26 cellular contexts compared by ENCODE assay signal in the genomic region with DNA sequence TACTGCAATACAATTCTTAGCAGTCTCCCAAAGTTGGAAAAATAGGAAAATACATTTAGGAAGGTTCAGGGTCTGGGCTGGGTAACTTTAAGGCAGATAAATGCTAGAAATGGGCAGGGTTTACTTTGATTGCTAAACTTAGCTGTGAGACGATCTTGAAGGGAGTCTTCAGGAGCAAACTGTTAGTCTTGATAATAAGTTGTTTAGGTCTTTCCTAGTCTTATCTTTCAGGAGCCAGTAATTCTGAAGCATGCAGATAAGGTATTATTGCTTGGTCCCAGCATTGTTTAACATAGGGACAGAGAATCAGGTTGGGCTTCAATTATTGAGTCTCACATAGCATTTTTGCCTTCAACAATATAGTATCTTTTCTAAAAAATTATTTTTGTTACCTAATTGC.
"Had no signal": no experiment of that assay in that cellular context is flagged by ENCODE, and none has a peak within 500 bp of the region (broad histone marks: within the 10 kb centered on the region; RNA-seq: fewer than 3 reads in every experiment).

No MANE protein-coding gene starts in this region.

- H3K9me3 ChIP-seq: esophagus squamous epithelium, ovary, psoas muscle, sigmoid colon, testis, tibial artery had no signal

- H3K4me1 Mint-ChIP-seq: immature natural killer cell; memory B cell; naive thymus-derived CD8-positive, alpha-beta T cell; stimulated activated memory B cell treated with anti-CD40 and anti-IgM and Interleukin-4, amounts not matched to agents 10 μg/mL and 1 μg/mL and 100 μg/mL, for 72 hours had no signal

- H3K4me1 ChIP-seq: esophagus squamous epithelium, heart right ventricle, psoas muscle, sigmoid colon, testis, tibial artery had no signal

- H3K4me3 ChIP-seq: dorsolateral prefrontal cortex, esophagus squamous epithelium, heart right ventricle, lung, ovary, psoas muscle, sigmoid colon, testis, tibial artery had no signal

- H3K27ac ChIP-seq: dorsolateral prefrontal cortex, esophagus squamous epithelium, heart right ventricle, ovary, psoas muscle, sigmoid colon, testis, tibial artery had no signal

- H3K27me3 Mint-ChIP-seq: stimulated activated memory B cell treated with anti-CD40 and anti-IgM and Interleukin-4, amounts not matched to agents 10 μg/mL and 1 μg/mL and 100 μg/mL, for 72 hours; type B pancreatic cell had no signal

- H3K27me3 ChIP-seq: esophagus squamous epithelium, ovary, sigmoid colon, testis, tibial artery had no signal

- H3K27ac Mint-ChIP-seq: immature natural killer cell; memory B cell; naive thymus-derived CD8-positive, alpha-beta T cell; stimulated activated memory B cell treated with anti-CD40 and anti-IgM and Interleukin-4, amounts not matched to agents 10 μg/mL and 1 μg/mL and 100 μg/mL, for 72 hours; type B pancreatic cell had no signal

- H3K36me3 Mint-ChIP-seq: immature natural killer cell; memory B cell; naive thymus-derived CD8-positive, alpha-beta T cell; stimulated activated memory B cell treated with anti-CD40 and anti-IgM and Interleukin-4, amounts not matched to agents 10 μg/mL and 1 μg/mL and 100 μg/mL, for 72 hours; type B pancreatic cell had no signal

- H3K36me3 ChIP-seq: esophagus squamous epithelium, heart right ventricle, ovary, sigmoid colon, tibial artery had no signal

- DNase-seq: dorsolateral prefrontal cortex; effector CD4-positive, alpha-beta T cell; esophagus squamous epithelium; foreskin melanocyte; glutamatergic neuron; heart right ventricle; hypothalamus; immature natural killer cell; naive thymus-derived CD8-positive, alpha-beta T cell; nephron progenitor cell; occipital lobe; ovary; posterior cingulate gyrus; psoas muscle; right cardiac atrium; sigmoid colon; stimulated activated CD4-positive, alpha-beta T cell treated with anti-CD3 and anti-CD28 coated beads, Interleukin-2, amount 100 ng/mL, for 24 hours; stimulated activated CD4-positive, alpha-beta T cell treated with anti-CD3 and anti-CD28 coated beads, Interleukin-4, amount 100 ng/mL, for 4 hours; stimulated activated naive CD8-positive, alpha-beta T cell treated with anti-CD3 and anti-CD28 coated beads, Interleukin-15, Interleukin-2, amounts not matched to agents 100 U/mL and 50 U/mL, for 24 hours; substantia nigra; testis; tibial artery had no signal

- H3K4me3 Mint-ChIP-seq: immature natural killer cell; memory B cell; naive thymus-derived CD8-positive, alpha-beta T cell; nephron progenitor cell; stimulated activated memory B cell treated with anti-CD40 and anti-IgM and Interleukin-4, amounts not matched to agents 10 μg/mL and 1 μg/mL and 100 μg/mL, for 72 hours; type B pancreatic cell had no signal
